Comparison of ENCODE assay signal across 13 cellular contexts in the genomic region with DNA sequence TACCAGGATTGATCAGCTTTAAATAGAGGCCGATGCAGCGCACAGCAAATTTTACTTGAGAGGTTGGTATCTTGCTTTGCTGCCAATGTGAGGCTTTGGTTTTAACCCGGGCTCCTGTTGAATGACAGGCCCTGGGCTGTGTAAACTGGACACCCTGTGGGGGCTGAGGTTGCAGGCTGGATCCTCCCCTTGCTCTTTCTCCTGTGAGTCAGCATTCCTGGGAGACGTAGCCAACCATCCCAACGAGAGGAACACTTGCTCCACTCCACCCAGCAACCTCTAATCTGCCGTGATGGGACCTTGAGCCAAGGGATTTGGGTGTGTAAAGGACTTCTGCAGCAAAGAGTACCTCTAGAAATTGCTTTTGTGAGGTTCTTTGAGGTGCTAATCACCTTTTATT.
DNase-seq lines count a peak whose midpoint lies in the region; ATAC-seq and TF ChIP-seq lines count a peak whose summit lies in the region.
"Had no signal": no experiment of that assay in that cellular context is flagged by ENCODE, and none has a peak within 500 bp of the region (broad histone marks: within the 10 kb centered on the region; RNA-seq: fewer than 3 reads in every experiment).

No MANE protein-coding gene starts in this region.

- intact Hi-C loops in CD4-positive, alpha-beta T cell (cut with DNase I, micrococcal nuclease), result no loop called here
- intact Hi-C loops in upper lobe of right lung (cut with DNase I), result no loop called here

- no peaks in the 10 kb centered on the region for H3K9me3 Mint-ChIP-seq in CD4-positive, alpha-beta T cell

- H3K4me1 Mint-ChIP-seq in CD4-positive, alpha-beta T cell (ENCODE audit: low read depth), result no peaks in the 10 kb centered on the region
- H3K4me1 Mint-ChIP-seq: CD14-positive monocyte, nephron had no signal

- H3K27me3 ChIP-seq in AG04450 (ENCODE audit: control insufficient read depth, insufficient read depth, low read length), result no peaks in the 10 kb centered on the region
- H3K27me3 ChIP-seq in adipocyte (replicated peaks; ENCODE audit: control insufficient read depth, insufficient read depth, low read length), result no peaks in the 10 kb centered on the region
- no peaks in the 10 kb centered on the region for H3K27me3 ChIP-seq in CD4-positive, alpha-beta T cell (ENCODE audit: control insufficient read depth, insufficient read depth, low read length)
- no peaks in the 10 kb centered on the region for H3K27me3 ChIP-seq in upper lobe of right lung

- H3K27ac ChIP-seq in AG04450 (ENCODE audit: low read depth, low read length) (no peak overlapping the region), upper lobe of right lung (no peak overlapping the region)
- no peak overlapping the region for H3K27ac ChIP-seq in CD4-positive, alpha-beta T cell (ENCODE audit: low read depth, low read length)

- DNase-seq in AG04450 (ENCODE audit: low read depth, low spot score) (peak; percentile 18), HS-5 (ENCODE audit: low read depth) (peak; percentile 54), adipocyte (ENCODE audit: low read depth) (peak; percentile 65), iPS-NIHi7 (ENCODE audit: extremely low spot score) (peak; percentile 24), upper lobe of right lung (no peak)
- DNase-seq in CD4-positive, alpha-beta T cell, result no peak
- DNase-seq: activated CD4-positive, alpha-beta T cell treated with anti-CD3 and anti-CD28 coated beads, Interleukin-2, amount 50 U/mL, for 1 hour; NCI-H1436 treated with DMSO at 0.1 percent for 48 hours had no signal

- POLR2A ChIA-PET in AG04450 (lab: Yijun Ruan, JAX), result no interaction called here
- POLR2A ChIA-PET in CD4-positive, alpha-beta T cell (lab: Charles Lee), result no interaction called here

- no peaks in the 10 kb centered on the region for H3K36me3 Mint-ChIP-seq in CD4-positive, alpha-beta T cell (ENCODE audit: low read depth)
- H3K36me3 Mint-ChIP-seq: CD14-positive monocyte had no signal

- H3K4me3 Mint-ChIP-seq in CD4-positive, alpha-beta T cell, result no peak overlapping the region
- H3K4me3 Mint-ChIP-seq: CD14-positive monocyte, nephron had no signal

- no peak for ATAC-seq in CD4-positive, alpha-beta T cell (ENCODE audit: poor library complexity)
- ATAC-seq in HG02970 (IDR thresholded peaks at IDR 0.05; ENCODE audit: low FRiP score, unreplicated experiment) (no peak), HG03521 (IDR thresholded peaks at IDR 0.05; ENCODE audit: unreplicated experiment) (no peak), upper lobe of right lung (no peak)
- ATAC-seq: Right ventricle myocardium inferior had no signal

- H3K9me3 ChIP-seq in AG04450 (ENCODE audit: control insufficient read depth, insufficient read depth, low read length) (no peaks in the 10 kb centered on the region), adipocyte (ENCODE audit: control insufficient read depth, low read length) (no peaks in the 10 kb centered on the region), upper lobe of right lung (no peaks in the 10 kb centered on the region)
- no peaks in the 10 kb centered on the region for H3K9me3 ChIP-seq in CD4-positive, alpha-beta T cell (ENCODE audit: control insufficient read depth, low read length)

- H3K27ac Mint-ChIP-seq in CD4-positive, alpha-beta T cell, result no peak overlapping the region
- H3K27ac Mint-ChIP-seq: CD14-positive monocyte, nephron had no signal

- peaks cover 22% of the 10 kb centered on the region for H3K4me1 ChIP-seq in adipocyte (ENCODE audit: control insufficient read depth, insufficient read depth, low read length)
- no peaks in the 10 kb centered on the region for H3K4me1 ChIP-seq in upper lobe of right lung

- H3K9ac ChIP-seq in adipocyte (ENCODE audit: low read length), result no peak overlapping the region

- H3K4me3 ChIP-seq in AG04450 (ENCODE audit: low read depth, low read length), result no peak overlapping the region
- no peak overlapping the region for H3K4me3 ChIP-seq in adipocyte (ENCODE audit: low read length)
- H3K4me3 ChIP-seq in upper lobe of right lung, result no peak overlapping the region

- peaks cover 6% of the 10 kb centered on the region for H3K27me3 Mint-ChIP-seq in CD4-positive, alpha-beta T cell

- H3K36me3 ChIP-seq in adipocyte (ENCODE audit: control insufficient read depth, insufficient read depth, low read length, severe bottlenecking) (no peaks in the 10 kb centered on the region), upper lobe of right lung (no peaks in the 10 kb centered on the region)

- CTCF ChIA-PET in AG04450 (lab: Charles Lee), result no interaction called here
- CTCF ChIA-PET in CD4-positive, alpha-beta T cell (lab: Charles Lee), result no interaction called here

- TF ChIP-seq CTCF in AG04450 (IDR thresholded peaks at IDR 0.05; ENCODE audit: low read depth, low read length) (no peak), upper lobe of right lung (IDR thresholded peaks at IDR 0.05) (no peak)
- no peak for TF ChIP-seq CTCF in CD4-positive, alpha-beta T cell (IDR thresholded peaks at IDR 0.05)

Comparison
In these comparisons a context has a peak if more than half of its experiments do, and no peak if none do; other contexts are left out.
1. DNase-seq: peak in AG04450 (single experiment), HS-5 (single experiment), adipocyte (single experiment) and iPS-NIHi7 (single experiment); none in CD4-positive, alpha-beta T cell (0 of 10) and upper lobe of right lung (single experiment).